Comparison of ENCODE assay signal across 14 cellular contexts in genomic region chr17:78785011-78785662, GRCh38. TPM values are rescaled to one million over a fixed set of nuclear protein-coding genes. Genes with fewer than 3 reads are reported as not detected.
DNase-seq lines count a peak whose midpoint lies in the region; TF ChIP-seq lines count a peak whose summit lies in the region.
"Had no signal": no experiment of that assay in that cellular context is flagged by ENCODE, and none has a peak within 500 bp of the region (broad histone marks: within the 10 kb centered on the region; RNA-seq: fewer than 3 reads in every experiment).

No MANE protein-coding gene starts in this region.

- H3K27ac ChIP-seq in transverse colon = no peak overlapping the region
- H3K27ac ChIP-seq: VCaP had no signal

- H3K4me1 Mint-ChIP-seq in activated naive CD4-positive, alpha-beta T cell treated with anti-CD3 and anti-CD28 coated beads, Interleukin-2, amount 50 U/mL, for 24 hours = peaks cover 69% of the 10 kb centered on the region
- H3K4me1 Mint-ChIP-seq in activated CD4-positive, alpha-beta memory T cell treated with anti-CD3 and anti-CD28 coated beads for 36 hours (ENCODE audit: low read depth) = peaks cover 51% of the 10 kb centered on the region
- H3K4me1 Mint-ChIP-seq in type B pancreatic cell (ENCODE audit: unreplicated experiment) = peaks cover 16% of the 10 kb centered on the region

- no peak for TF ChIP-seq POLR2A in transverse colon (IDR thresholded peaks at IDR 0.05)

- no peak overlapping the region for H3K4me3 ChIP-seq in transverse colon

- intact Hi-C loops in activated CD4-positive, alpha-beta memory T cell treated with anti-CD3 and anti-CD28 coated beads for 36 hours (cut with micrococcal nuclease) = no loop called here
- intact Hi-C loops in transverse colon (cut with DNase I; ENCODE audit: low total_unique reads) = no loop called here

- TF ChIP-seq CTCF in type B pancreatic cell (conservative IDR thresholded peaks at IDR 0.05) (no peak), transverse colon (IDR thresholded peaks at IDR 0.05) (no peak)

- H3K9me3 Mint-ChIP-seq in activated naive CD4-positive, alpha-beta T cell treated with anti-CD3 and anti-CD28 coated beads, Interleukin-2, amount 50 U/mL, for 24 hours = no peaks in the 10 kb centered on the region
- no peaks in the 10 kb centered on the region for H3K9me3 Mint-ChIP-seq in activated CD4-positive, alpha-beta memory T cell treated with anti-CD3 and anti-CD28 coated beads for 36 hours
- no peaks in the 10 kb centered on the region for H3K9me3 Mint-ChIP-seq in type B pancreatic cell
- H3K9me3 Mint-ChIP-seq: neural crest cell had no signal

- no peaks in the 10 kb centered on the region for H3K9me3 ChIP-seq in transverse colon

- no peaks in the 10 kb centered on the region for H3K27me3 ChIP-seq in transverse colon

- no peak for DNase-seq in activated naive CD4-positive, alpha-beta T cell (lab: John Stamatoyannopoulos, UW)
- DNase-seq in activated CD4-positive, alpha-beta memory T cell treated with anti-CD3 and anti-CD28 coated beads for 36 hours = no peak
- DNase-seq in islet precursor cell (peak; percentile 50), type B pancreatic cell (ENCODE audit: extremely low spot score, unreplicated experiment) (no peak), transverse colon (no peak), NCI-H2227 (lab: John Stamatoyannopoulos, UW; ENCODE audit: unreplicated experiment) (no peak), T1000 (lab: John Stamatoyannopoulos, UW) (no peak)
- DNase-seq: DMS 273 treated with DMSO at 0.1 percent for 48 hours, NCI-H1930, NCI-H526, retina had no signal

- peak overlapping the region; percentile 57 for H3K27ac Mint-ChIP-seq in activated naive CD4-positive, alpha-beta T cell treated with anti-CD3 and anti-CD28 coated beads, Interleukin-2, amount 50 U/mL, for 24 hours
- H3K27ac Mint-ChIP-seq in activated CD4-positive, alpha-beta memory T cell treated with anti-CD3 and anti-CD28 coated beads for 36 hours = peak overlapping the region; percentile 54
- H3K27ac Mint-ChIP-seq in type B pancreatic cell = peak overlapping the region; percentile 18

- peaks cover 2% of the 10 kb centered on the region for H3K36me3 Mint-ChIP-seq in activated naive CD4-positive, alpha-beta T cell treated with anti-CD3 and anti-CD28 coated beads, Interleukin-2, amount 50 U/mL, for 24 hours
- H3K36me3 Mint-ChIP-seq in activated CD4-positive, alpha-beta memory T cell treated with anti-CD3 and anti-CD28 coated beads for 36 hours = peaks cover 11% of the 10 kb centered on the region
- peaks cover 5% of the 10 kb centered on the region for H3K36me3 Mint-ChIP-seq in type B pancreatic cell

- CTCF ChIA-PET in activated CD4-positive, alpha-beta memory T cell treated with anti-CD3 and anti-CD28 coated beads for 36 hours (lab: Charles Lee) = interaction anchor here (0.8 to 4.3 kb wide), 9 partner anchors 14 to 616 kb away, joined by 3 to 22 read pairs (median 4); no protein-coding TSS in a partner anchor

- POLR2A ChIA-PET in activated CD4-positive, alpha-beta memory T cell treated with anti-CD3 and anti-CD28 coated beads for 36 hours (lab: Charles Lee) = interaction anchor here (1.0 to 2.5 kb wide), 6 partner anchors 9 to 76 kb away, joined by 3 to 14 read pairs (median 4); no protein-coding TSS in a partner anchor

- H3K27me3 Mint-ChIP-seq in activated naive CD4-positive, alpha-beta T cell treated with anti-CD3 and anti-CD28 coated beads, Interleukin-2, amount 50 U/mL, for 24 hours = no peaks in the 10 kb centered on the region
- H3K27me3 Mint-ChIP-seq in activated CD4-positive, alpha-beta memory T cell treated with anti-CD3 and anti-CD28 coated beads for 36 hours = no peaks in the 10 kb centered on the region
- H3K27me3 Mint-ChIP-seq in type B pancreatic cell = no peaks in the 10 kb centered on the region

- in situ Hi-C loops in transverse colon (cut with MboI; ENCODE audit: low pct_ligation_motif_present in 1 of 4, low pct_unique_long_range_greater_than_20kb in 1 of 4, low sequenced_read_pairs in 3 of 4) = no loop called here

- H3K4me1 ChIP-seq in transverse colon = peaks cover 11 to 39% (median 29%) of the 10 kb centered on the region in 4 donors

- WGBS in transverse colon (ENCODE audit: low coverage in 1 of 2), 2 donors = 80 to 93% methylated on average over 4 to 12 of the region's 12 CpGs

- TF ChIP-seq EP300 in transverse colon (IDR thresholded peaks at IDR 0.05; ENCODE audit: low read depth) = no peak

- peak overlapping the region; percentile 71 for H3K4me3 Mint-ChIP-seq in activated naive CD4-positive, alpha-beta T cell treated with anti-CD3 and anti-CD28 coated beads, Interleukin-2, amount 50 U/mL, for 24 hours
- peak overlapping the region; percentile 48 for H3K4me3 Mint-ChIP-seq in activated CD4-positive, alpha-beta memory T cell treated with anti-CD3 and anti-CD28 coated beads for 36 hours
- no peak overlapping the region for H3K4me3 Mint-ChIP-seq in type B pancreatic cell

- no peaks in the 10 kb centered on the region for H3K36me3 ChIP-seq in transverse colon

RNA-seq across cellular contexts. Expression of gene CYTH1, which starts 3.1 kb away (rescaled TPM):
- 100 to 1,000 TPM; 184 to 204 TPM for total RNA-seq in activated CD4-positive, alpha-beta memory T cell treated with anti-CD3 and anti-CD28 coated beads for 36 hours
- total RNA-seq in type B pancreatic cell (ENCODE audit: low replicate concordance) (18.8 and 30.3 TPM in 2 replicates), transverse colon (100 to 1,000 TPM; 103 to 156 (median 142) TPM)

RNA-seq across cellular contexts. Expression of gene USP36, which starts 55.5 kb away (rescaled TPM):
- 10 to 100 TPM; 71.2 to 74.3 TPM for total RNA-seq in activated CD4-positive, alpha-beta memory T cell treated with anti-CD3 and anti-CD28 coated beads for 36 hours
- total RNA-seq in type B pancreatic cell (ENCODE audit: low replicate concordance) = 53.4 and 58.6 TPM in 2 replicates
- total RNA-seq in transverse colon = 10 to 100 TPM; 28.5 to 96.5 (median 63.5) TPM
